Comparison of ENCODE assay signal across 39 cellular contexts in the genomic region with DNA sequence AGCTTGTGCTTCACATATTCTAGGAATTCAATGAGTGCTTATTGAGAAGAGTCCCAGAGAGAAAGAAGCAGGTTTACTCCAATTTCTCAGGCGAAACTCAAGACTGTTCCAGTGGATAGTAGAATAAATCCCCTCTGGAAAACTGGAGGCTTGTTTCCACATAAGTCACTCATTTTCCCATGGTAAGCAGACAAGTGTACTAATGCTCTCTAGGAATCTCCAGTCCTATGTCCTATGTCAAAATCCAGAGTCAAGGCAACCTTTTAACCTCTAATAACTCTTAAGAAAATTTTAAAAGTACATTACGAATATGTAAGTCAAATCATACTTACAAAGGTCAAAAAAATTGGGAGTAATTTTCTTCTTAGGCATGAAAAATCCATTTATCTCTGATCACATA. TPM values are rescaled to one million over a fixed set of nuclear protein-coding genes. Genes with fewer than 3 reads are reported as not detected.
"Had no signal": no experiment of that assay in that cellular context is flagged by ENCODE, and none has a peak within 500 bp of the region (broad histone marks: within the 10 kb centered on the region; RNA-seq: fewer than 3 reads in every experiment).

No MANE protein-coding gene starts in this region.

- DNase-seq: Karpas-422, Kasumi-1, MG63, MM.1S, MV-4-11, NCI-H1048, NCI-H1092, NCI-H1092 treated with DMSO at 0.1 percent for 48 hours, NCI-H1105, NCI-H1105 treated with DMSO at 0.1 percent for 48 hours, NCI-H1417, NCI-H1417 treated with DMSO at 0.1 percent for 48 hours, NCI-H1436, NCI-H1436 treated with DMSO at 0.1 percent for 48 hours, NCI-H146, NCI-H1694, NCI-H1694 treated with DMSO at 0.1 percent for 48 hours, NCI-H187, NCI-H187 treated with DMSO at 0.1 percent for 48 hours, NCI-H1930, NCI-H2029, NCI-H2029 treated with DMSO at 0.1 percent for 48 hours, NCI-H2081, NCI-H2081 treated with DMSO at 0.1 percent for 48 hours, NCI-H2107, NCI-H2171, NCI-H2171 treated with DMSO at 0.1 percent for 48 hours, NCI-H2227 treated with DMSO at 0.1 percent for 48 hours, NCI-H226, NCI-H345, NCI-H446, NCI-H446 treated with DMSO at 0.1 percent for 48 hours, NCI-H510A, NCI-H510A treated with DMSO at 0.1 percent for 48 hours, NCI-H524 had no signal

- H3K9me3 ChIP-seq: MG63 had no signal

- H3K27me3 ChIP-seq: MG63 had no signal

- H3K4me3 ChIP-seq: MG63 had no signal

RNA-seq across cellular contexts. Expression of a gene that starts 35.2 kb away (rescaled TPM):
- total RNA-seq: LHCN-M2, M059J, MCF 10A, NCI-H460 had no signal
